Comparison of ENCODE assay signal across 1 cellular context in genomic region chr12:64760808-64761573, GRCh38.
TF ChIP-seq lines count a peak whose summit lies in the region.

No MANE protein-coding gene starts in this region.

TF ChIP-seq in K562, 482 proteins besides CTCF, POLR2A, EP300 and RAD21 (continued from another document):
- TF ChIP-seq ZNF592 (IDR thresholded peaks at IDR 0.05) = peak; percentile 61
- 0 out of 2 replicates have a peak, but pooled peaks have one; percentile 12 for TF ChIP-seq PYGO2 (tag; IDR thresholded peaks at IDR 0.05)
- TF ChIP-seq ZEB2 (IDR thresholded peaks at IDR 0.05) = no peak
- TF ChIP-seq PRPF4 (IDR thresholded peaks at IDR 0.05; ENCODE audit: insufficient read depth, low read depth, low read length, poor library complexity, severe bottlenecking) = no peak
- no peak for TF ChIP-seq SRF (CRISPR knock-in tag; IDR thresholded peaks at IDR 0.05)
- no peak for TF ChIP-seq E2F6 (IDR thresholded peaks at IDR 0.05; ENCODE audit: borderline replicate concordance in 1 of 2, extremely low read depth in 1 of 2, insufficient read depth in 1 of 2, insufficient read length in 1 of 2, low read depth in 1 of 2, low read length in 1 of 2, poor library complexity in 1 of 2, severe bottlenecking in 1 of 2)
- peak; percentile 66; the same call in 1 of the 2 replicates for TF ChIP-seq DMBX1 (CRISPR knock-in tag; IDR thresholded peaks at IDR 0.05; ENCODE audit: borderline replicate concordance)
- TF ChIP-seq MECOM (CRISPR knock-in tag; IDR thresholded peaks at IDR 0.05) = no peak
- peak; percentile 70; the same call in 1 of the 2 replicates for TF ChIP-seq ZNF668 (CRISPR knock-in tag; IDR thresholded peaks at IDR 0.05)
- peak; percentile 34; the same call in 1 of the 2 replicates for TF ChIP-seq PTRF (tag; IDR thresholded peaks at IDR 0.05)
- TF ChIP-seq RFX7 (CRISPR knock-in tag; IDR thresholded peaks at IDR 0.05) = no peak
